Comparison of ENCODE assay signal across 20 cellular contexts in the genomic region with DNA sequence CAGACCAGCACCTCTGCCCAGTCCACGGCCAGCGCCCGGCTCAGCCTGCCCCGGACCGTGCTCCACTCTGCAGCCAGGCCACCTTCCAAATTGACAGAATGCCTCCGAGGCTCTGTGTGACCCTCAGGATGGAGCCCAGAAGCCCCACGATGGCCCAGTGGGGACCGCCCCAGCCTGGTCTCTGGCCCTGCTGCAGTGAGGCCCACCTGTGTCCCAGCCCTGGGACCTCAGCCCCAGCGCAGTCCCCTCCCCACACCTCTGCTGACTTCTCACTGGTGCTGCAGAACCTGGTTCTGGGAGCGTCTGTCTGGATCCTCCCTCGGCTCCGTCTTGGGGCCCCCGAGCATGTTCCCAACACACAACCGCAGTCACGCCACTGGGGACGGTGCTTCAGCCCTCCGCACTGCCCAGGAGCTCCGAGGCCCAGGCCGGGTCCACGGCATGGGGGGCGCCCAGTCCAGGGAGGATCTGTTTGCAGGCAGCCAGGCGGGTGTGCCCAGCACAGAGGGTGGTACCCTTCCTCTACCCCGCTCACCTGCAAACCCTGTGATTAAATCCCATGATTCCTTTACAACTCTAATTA.
A peak's percentile ranks its signal among the peaks of the same experiment; 100 is the strongest.
DNase-seq lines count a peak whose midpoint lies in the region; ATAC-seq and TF ChIP-seq lines count a peak whose summit lies in the region.
"Had no signal": no experiment of that assay in that cellular context is flagged by ENCODE, and none has a peak within 500 bp of the region (broad histone marks: within the 10 kb centered on the region; RNA-seq: fewer than 3 reads in every experiment).

No MANE protein-coding gene starts in this region.

- H2AFZ ChIP-seq in neuronal stem cell (ENCODE audit: low read length) = no peak overlapping the region

- peak overlapping the region; percentile 90 for H2BK12ac ChIP-seq in neuronal stem cell (ENCODE audit: low read length)

- H3K4me1 ChIP-seq in neuronal stem cell (ENCODE audit: control insufficient read depth in 2 of 2, insufficient read depth in 1 of 2, low read depth in 1 of 2, low read length in 2 of 2) = peaks cover 0 to 2% of the 10 kb centered on the region in 2 donors

- H3K4me3 ChIP-seq in neuronal stem cell (ENCODE audit: low read length in 2 of 2) = no peak overlapping the region

- peaks cover 68% of the 10 kb centered on the region for H3K36me3 Mint-ChIP-seq in CD4-positive, alpha-beta T cell (ENCODE audit: low read depth)

- DNase-seq in Right ventricle myocardium inferior (ENCODE audit: missing footprints) (peak; percentile 63), Right ventricle myocardium superior (no peak), RWPE1 (ENCODE audit: low spot score) (no peak), neuronal stem cell (ENCODE audit: low spot score) (no peak), CD1c-positive myeloid dendritic cell (ENCODE audit: extremely low spot score) (no peak), SKM-1 treated with dmso at 0.1 percent for 144 hours (lab: John Stamatoyannopoulos, UW; ENCODE audit: unreplicated experiment) (no peak)
- no peak for DNase-seq in CD4-positive, alpha-beta T cell
- DNase-seq: 8988T, AML-193, H9, NCI-H1105, NCI-H2029 treated with DMSO at 0.1 percent for 48 hours, NCI-H2171, NCI-H524 treated with DMSO at 0.1 percent for 48 hours, PC-3, T-cell had no signal

- no peak overlapping the region for H2BK120ac ChIP-seq in neuronal stem cell (ENCODE audit: low read depth, low read length)

- no peak overlapping the region for H2AK5ac ChIP-seq in neuronal stem cell (ENCODE audit: low read depth, low read length)

- no peak overlapping the region for H3K4me2 ChIP-seq in neuronal stem cell (ENCODE audit: insufficient read depth, low read length, poor library complexity, severe bottlenecking)
- H3K4me2 ChIP-seq: KMS-11 had no signal

- H3K4me3 Mint-ChIP-seq in CD4-positive, alpha-beta T cell = no peak overlapping the region
- H3K4me3 Mint-ChIP-seq: CD14-positive monocyte, H9 had no signal

- CTCF ChIA-PET in CD4-positive, alpha-beta T cell (lab: Charles Lee) = no interaction called here
- CTCF ChIA-PET in RWPE1 (lab: Yijun Ruan, JAX) = interaction anchor here (0.7 kb wide), 1 partner anchor 328 kb away, joined by 5 read pairs; no protein-coding TSS in a partner anchor

- H4K8ac ChIP-seq in neuronal stem cell (ENCODE audit: low read depth, low read length) = no peak overlapping the region

- WGBS in neuronal stem cell (ENCODE audit: extremely low coverage in 2 of 2, insufficient read length in 2 of 2, insufficient replicate concordance in 1 of 2), 2 donors = no CpG with 5 or more reads among the region's 23 CpGs

- peak overlapping the region; percentile 53 for H4K91ac ChIP-seq in neuronal stem cell (ENCODE audit: low read depth, low read length, poor library complexity)

- peak overlapping the region; percentile 83 for H3K27ac Mint-ChIP-seq in CD4-positive, alpha-beta T cell
- H3K27ac Mint-ChIP-seq: H9 had no signal

- peak overlapping the region; percentile 71 for H3K14ac ChIP-seq in neuronal stem cell (ENCODE audit: low read length)

- ATAC-seq in Right ventricle myocardium inferior (no peak), Right ventricle myocardium superior (ENCODE audit: poor library complexity) (no peak), GM19455 (IDR thresholded peaks at IDR 0.05; ENCODE audit: unreplicated experiment) (no peak)
- ATAC-seq in CD4-positive, alpha-beta T cell (ENCODE audit: poor library complexity) = no peak
- ATAC-seq: SK-N-SH treated with all-trans-retinoic acid at 6 μM for 48 hours, T-cell had no signal

- peaks cover 61% of the 10 kb centered on the region for H3K4me1 Mint-ChIP-seq in CD4-positive, alpha-beta T cell (ENCODE audit: low read depth)

- TF ChIP-seq CTCF in CD4-positive, alpha-beta T cell (IDR thresholded peaks at IDR 0.05) = no peak
- no peak for TF ChIP-seq CTCF in RWPE1 (conservative IDR thresholded peaks at IDR 0.05; ENCODE audit: low read depth)

- H3K18ac ChIP-seq in neuronal stem cell (ENCODE audit: low read length) = peak overlapping the region; percentile 70

- no peaks in the 10 kb centered on the region for H3K36me3 ChIP-seq in neuronal stem cell (replicated peaks in 1 of 2; ENCODE audit: control insufficient read depth in 2 of 2, insufficient read depth in 2 of 2, low read length in 2 of 2)

- POLR2A ChIA-PET in CD4-positive, alpha-beta T cell (lab: Charles Lee) = no interaction called here
- POLR2A ChIA-PET in RWPE1 (lab: Yijun Ruan, JAX; ENCODE audit: low non-redundant PET) = no interaction called here

- H3K27ac ChIP-seq in CD4-positive, alpha-beta T cell (ENCODE audit: low read depth, low read length) = no peak overlapping the region
- peak overlapping the region; percentile 86 for H3K27ac ChIP-seq in RWPE1
- H3K27ac ChIP-seq in neuronal stem cell (replicated peaks; ENCODE audit: low read length) = no peak overlapping the region
- H3K27ac ChIP-seq: KMS-11 had no signal

- no peaks in the 10 kb centered on the region for H3K27me3 ChIP-seq in CD4-positive, alpha-beta T cell (ENCODE audit: control insufficient read depth, insufficient read depth, low read length)
- no peaks in the 10 kb centered on the region for H3K27me3 ChIP-seq in neuronal stem cell (ENCODE audit: control insufficient read depth in 3 of 3, insufficient read depth in 3 of 3, low read depth in 1 of 3, low read length in 3 of 3)

- no peak overlapping the region for H2BK5ac ChIP-seq in neuronal stem cell (ENCODE audit: low read length)

- no peak overlapping the region for H3K4ac ChIP-seq in neuronal stem cell (ENCODE audit: low read length)

- no peaks in the 10 kb centered on the region for H3K9me3 Mint-ChIP-seq in CD4-positive, alpha-beta T cell
- H3K9me3 Mint-ChIP-seq: CD14-positive monocyte, H9, T-cell had no signal

- no peaks in the 10 kb centered on the region for H3K9me3 ChIP-seq in CD4-positive, alpha-beta T cell (ENCODE audit: control insufficient read depth, low read length)
- no peaks in the 10 kb centered on the region for H3K9me3 ChIP-seq in neuronal stem cell (replicated peaks in 1 of 2; ENCODE audit: control insufficient read depth in 2 of 2, insufficient read depth in 1 of 2, low read depth in 1 of 2, low read length in 2 of 2)

- no peaks in the 10 kb centered on the region for H3K27me3 Mint-ChIP-seq in CD4-positive, alpha-beta T cell
- H3K27me3 Mint-ChIP-seq: T-cell had no signal

- H3K9ac ChIP-seq in neuronal stem cell (ENCODE audit: low read depth, low read length, poor library complexity) = no peak overlapping the region
- H3K9ac ChIP-seq: KMS-11 had no signal

- no peak overlapping the region for H2BK15ac ChIP-seq in neuronal stem cell (ENCODE audit: low read length)

- intact Hi-C loops in Right ventricle myocardium inferior (cut with DNase I) = no loop called here
- intact Hi-C loops in Right ventricle myocardium superior (cut with DNase I) = no loop called here
- intact Hi-C loops in CD4-positive, alpha-beta T cell (cut with DNase I, micrococcal nuclease) = no loop called here

- peak overlapping the region; percentile 65 for H3K23ac ChIP-seq in neuronal stem cell (ENCODE audit: low read depth, low read length, poor library complexity)

- peaks cover 6% of the 10 kb centered on the region for H3K79me1 ChIP-seq in neuronal stem cell (ENCODE audit: low read depth, low read length)
